10 cellular contexts compared by ENCODE assay signal in the genomic region with DNA sequence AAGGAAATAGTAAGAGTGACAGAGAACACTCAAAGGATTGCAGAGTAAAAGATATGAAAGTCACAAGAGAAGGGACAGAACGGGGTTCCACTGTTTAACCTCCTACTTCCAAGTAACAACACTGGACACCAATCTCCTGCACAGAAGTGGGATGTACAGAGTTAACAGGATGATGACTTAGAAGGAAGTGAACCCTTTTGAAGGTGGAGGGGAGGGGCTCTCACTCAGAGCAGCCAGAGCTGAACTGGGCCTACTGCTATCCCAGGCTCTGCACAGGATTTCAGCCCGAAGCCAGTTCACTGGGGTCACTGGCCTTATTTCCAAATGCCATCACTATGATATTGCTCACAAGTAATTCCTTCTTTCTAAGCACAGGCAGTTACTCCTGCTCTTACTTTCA.
DNase-seq lines count a peak whose midpoint lies in the region; ATAC-seq and TF ChIP-seq lines count a peak whose summit lies in the region.
"Had no signal": no experiment of that assay in that cellular context is flagged by ENCODE, and none has a peak within 500 bp of the region (broad histone marks: within the 10 kb centered on the region; RNA-seq: fewer than 3 reads in every experiment).

No MANE protein-coding gene starts in this region.

- in situ Hi-C loops in transverse colon (cut with MboI; ENCODE audit: low pct_ligation_motif_present in 1 of 4, low pct_unique_long_range_greater_than_20kb in 1 of 4, low sequenced_read_pairs in 3 of 4), result no loop called here

- H3K4me1 Mint-ChIP-seq in activated naive CD4-positive, alpha-beta T cell treated with anti-CD3 and anti-CD28 coated beads, Interleukin-2, amount 50 U/mL, for 24 hours, result peaks cover 17% of the 10 kb centered on the region

- no peak overlapping the region for H3K27ac Mint-ChIP-seq in activated naive CD4-positive, alpha-beta T cell treated with anti-CD3 and anti-CD28 coated beads, Interleukin-2, amount 50 U/mL, for 24 hours

- WGBS in transverse colon (ENCODE audit: low coverage in 1 of 2), 2 donors, result 44 to 45% methylated on average over 2 of the region's 2 CpGs
- WGBS in lower leg skin, 2 donors, result 53% methylated on average over 2 of the region's 2 CpGs

- 0 out of 2 replicates have a peak overlapping the region, but pooled peaks have one; percentile 25 for H3K27ac ChIP-seq in WERI-Rb-1
- peak overlapping the region; percentile 43 to 71 (median 58) for H3K27ac ChIP-seq in transverse colon
- H3K27ac ChIP-seq: C4-2B had no signal

- TF ChIP-seq CTCF in WERI-Rb-1 (IDR thresholded peaks at IDR 0.05; ENCODE audit: low read depth, low read length), result no peak
- no peak for TF ChIP-seq CTCF in transverse colon (IDR thresholded peaks at IDR 0.05)
- TF ChIP-seq CTCF in lower leg skin (IDR thresholded peaks at IDR 0.05), result no peak

- ATAC-seq in GM19324 (IDR thresholded peaks at IDR 0.05; ENCODE audit: low FRiP score, unreplicated experiment), result no peak

- H3K36me3 ChIP-seq in WERI-Rb-1, result no peaks in the 10 kb centered on the region
- no peaks in the 10 kb centered on the region for H3K36me3 ChIP-seq in transverse colon

- intact Hi-C loops in transverse colon (cut with DNase I; ENCODE audit: low total_unique reads) (no loop called here), lower leg skin (cut with DNase I; ENCODE audit: low total_unique reads) (no loop called here)

- H3K4me3 ChIP-seq in WERI-Rb-1 (ENCODE audit: low read depth, low read length), result no peak overlapping the region
- no peak overlapping the region for H3K4me3 ChIP-seq in transverse colon
- H3K4me3 ChIP-seq in lower leg skin (ENCODE audit: low read depth, poor library complexity, severe bottlenecking), result no peak overlapping the region

- H3K27me3 Mint-ChIP-seq in activated naive CD4-positive, alpha-beta T cell treated with anti-CD3 and anti-CD28 coated beads, Interleukin-2, amount 50 U/mL, for 24 hours, result no peaks in the 10 kb centered on the region

- no peak for DNase-seq in activated naive CD4-positive, alpha-beta T cell treated with Interleukin-2 at 50 U/mL for 16 hours
- DNase-seq in WERI-Rb-1 (peak; percentile 61), kidney glomerular epithelial cell (lab: John Stamatoyannopoulos, UW) (peak; percentile 63), transverse colon (no peak), lower leg skin (ENCODE audit: low spot score in 2 of 2) (no peak)
- no peak for DNase-seq in stimulated activated naive CD4-positive, alpha-beta T cell treated with Interleukin-2 at 50 U/mL for 16 hours (lab: John Stamatoyannopoulos, UW)
- DNase-seq: NCI-H774 had no signal

- peak overlapping the region; percentile 43 for H3K4me3 Mint-ChIP-seq in activated naive CD4-positive, alpha-beta T cell treated with anti-CD3 and anti-CD28 coated beads, Interleukin-2, amount 50 U/mL, for 24 hours

- no peak for TF ChIP-seq POLR2A in transverse colon (IDR thresholded peaks at IDR 0.05)
- TF ChIP-seq POLR2A in lower leg skin (IDR thresholded peaks at IDR 0.05), result no peak

- H3K27me3 ChIP-seq in WERI-Rb-1 (ENCODE audit: insufficient read depth, low read depth, severe bottlenecking) (no peaks in the 10 kb centered on the region), transverse colon (no peaks in the 10 kb centered on the region)

- H3K36me3 Mint-ChIP-seq in activated naive CD4-positive, alpha-beta T cell treated with anti-CD3 and anti-CD28 coated beads, Interleukin-2, amount 50 U/mL, for 24 hours, result no peaks in the 10 kb centered on the region

- H3K9me3 ChIP-seq in WERI-Rb-1 (ENCODE audit: severe bottlenecking) (no peaks in the 10 kb centered on the region), transverse colon (no peaks in the 10 kb centered on the region)

- H3K4me1 ChIP-seq in transverse colon, result peaks cover 0 to 30% (median 11%) of the 10 kb centered on the region in 4 donors

- no peak for TF ChIP-seq EP300 in transverse colon (IDR thresholded peaks at IDR 0.05; ENCODE audit: low read depth)

- no peaks in the 10 kb centered on the region for H3K9me3 Mint-ChIP-seq in activated naive CD4-positive, alpha-beta T cell treated with anti-CD3 and anti-CD28 coated beads, Interleukin-2, amount 50 U/mL, for 24 hours

Comparison
In these comparisons a context has a peak if more than half of its experiments do, and no peak if none do; other contexts are left out.
1. DNase-seq: peak in WERI-Rb-1 (single experiment) and kidney glomerular epithelial cell (single experiment); none in activated naive CD4-positive, alpha-beta T cell treated with Interleukin-2 at 50 U/mL for 16 hours (single experiment), transverse colon (single experiment), stimulated activated naive CD4-positive, alpha-beta T cell treated with Interleukin-2 at 50 U/mL for 16 hours (single experiment) and lower leg skin (0 of 2).